5 cellular contexts compared by ENCODE assay signal in the genomic region with DNA sequence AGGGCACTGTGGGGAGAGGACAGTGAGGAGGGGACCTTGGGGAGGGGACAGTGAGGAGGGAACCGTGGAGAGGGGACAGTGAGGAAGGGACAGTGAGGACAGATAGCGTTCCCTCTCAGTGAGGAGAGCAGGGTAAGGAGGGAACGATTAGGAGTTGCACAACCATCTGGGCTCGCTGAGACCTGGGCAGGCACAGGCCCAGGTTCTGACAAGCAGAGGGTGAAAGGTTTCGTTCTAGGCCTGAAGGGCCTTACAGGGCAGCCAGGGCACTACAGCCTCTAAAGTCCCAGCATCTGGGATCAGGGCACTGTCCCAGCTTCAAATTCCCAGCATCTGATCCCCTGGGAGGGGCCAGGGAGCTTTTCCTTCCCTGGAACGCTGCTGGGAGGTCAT. TPM values are rescaled to one million over a fixed set of nuclear protein-coding genes. Genes with fewer than 3 reads are reported as not detected.
DNase-seq lines count a peak whose midpoint lies in the region; ATAC-seq and TF ChIP-seq lines count a peak whose summit lies in the region.
"Not testable (repeated sequence)": the region's sequence is repeated elsewhere in the genome, so short reads cannot be mapped to it uniquely, and the experiment has no call there.
"Had no signal": no experiment of that assay in that cellular context is flagged by ENCODE, and none has a peak within 500 bp of the region (broad histone marks: within the 10 kb centered on the region; RNA-seq: fewer than 3 reads in every experiment).

No MANE protein-coding gene starts in this region.

- not testable (repeated sequence) for H3K9me3 ChIP-seq in HEK293 (ENCODE audit: control insufficient read depth, insufficient read depth, low read depth, low read length); lower lobe of right lung

- peaks cover 16% of the 10 kb centered on the region for H3K27me3 ChIP-seq in lower lobe of right lung (ENCODE audit: low read depth)

- ATAC-seq in lower lobe of right lung = peak; percentile 6 to 13

- H3K4me1 ChIP-seq in HEK293 (ENCODE audit: control insufficient read depth, insufficient read depth, low read length); lower lobe of right lung: not testable (repeated sequence)

- not testable (repeated sequence) for H3K27ac ChIP-seq in HEK293 (ENCODE audit: extremely low read depth, low read depth, low read length); lower lobe of right lung

- TF ChIP-seq CTCF in HEK293 (tag by site-specific recombination; IDR thresholded peaks at IDR 0.05); lower lobe of right lung (IDR thresholded peaks at IDR 0.05): not testable (repeated sequence)

- H3K4me3 ChIP-seq in HEK293 (ENCODE audit: low read depth, low read length); lower lobe of right lung: not testable (repeated sequence)

- H3K36me3 ChIP-seq in HEK293 (ENCODE audit: control insufficient read depth in 2 of 2, insufficient read depth in 1 of 2, low read length in 2 of 2); lower lobe of right lung: not testable (repeated sequence)

- POLR2A ChIA-PET in HEK293 (lab: Yijun Ruan, JAX) = not testable (repeated sequence)

- not testable (repeated sequence) for DNase-seq in lower lobe of right lung

- intact Hi-C loops in lower lobe of right lung (cut with DNase I) = not testable (repeated sequence)

- CTCF ChIA-PET in HEK293 (lab: Yijun Ruan, JAX) = interaction anchor here (0.7 kb wide), 1 partner anchor 183 kb away, joined by 3 read pairs; no protein-coding TSS in a partner anchor

TF ChIP-seq in HEK293, 187 proteins besides CTCF, POLR2A, EP300 and RAD21:
- TF ChIP-seq ZBTB11 (tag by site-specific recombination; conservative IDR thresholded peaks at IDR 0.05; ENCODE audit: low read depth) = 0 out of 2 replicates have a peak, but pooled peaks have one; percentile 40
TF ChIP-seq in HEK293: peak in this region for 1; not testable (repeated sequence) for 186.

RNA-seq across cellular contexts. Expression of gene HBZ, which starts 0.7 kb away (rescaled TPM):
- not detected for total RNA-seq in lower lobe of right lung
- total RNA-seq: heart right ventricle, PC-9, sigmoid colon had no signal

RNA-seq across cellular contexts. Expression of gene HBM, which starts 12.7 kb away (rescaled TPM):
- total RNA-seq in lower lobe of right lung = not detected
- total RNA-seq: PC-9, sigmoid colon had no signal

RNA-seq across cellular contexts. Expression of gene NPRL3, which starts 14.7 kb away (rescaled TPM):
- total RNA-seq in lower lobe of right lung = 29.1 TPM

RNA-seq across cellular contexts. Expression of gene HBA2, which starts 19.6 kb away (rescaled TPM):
- total RNA-seq in lower lobe of right lung = 232 TPM
- total RNA-seq: PC-9 had no signal

RNA-seq across cellular contexts. Expression of gene HBA1, which starts 23.4 kb away (rescaled TPM):
- 217 TPM for total RNA-seq in lower lobe of right lung
- total RNA-seq: PC-9 had no signal
